ENCODE assay signal across 19 cellular contexts in the genomic region with DNA sequence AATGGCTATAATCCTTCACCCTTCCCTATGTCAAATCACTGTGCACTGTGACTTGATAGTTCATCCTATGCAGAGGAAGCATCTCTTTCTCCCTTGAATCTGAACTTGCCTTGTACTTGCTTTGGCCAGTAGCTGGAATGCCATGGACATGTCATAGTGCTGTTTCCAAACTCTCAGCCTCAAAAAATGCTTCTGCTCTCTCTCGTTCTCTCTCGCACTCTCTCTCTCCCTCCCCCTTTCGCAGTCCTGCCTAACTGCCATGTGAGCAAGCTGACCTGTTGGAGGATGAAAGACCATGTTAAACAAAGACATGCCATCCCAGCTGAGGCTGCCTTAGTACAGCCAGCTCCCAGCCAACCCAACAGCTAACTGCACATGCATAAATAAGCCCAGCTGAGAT.
A peak's percentile ranks its signal among the peaks of the same experiment; 100 is the strongest.
DNase-seq lines count a peak whose midpoint lies in the region; TF ChIP-seq lines count a peak whose summit lies in the region.
"Had no signal": no experiment of that assay in that cellular context is flagged by ENCODE, and none has a peak within 500 bp of the region (broad histone marks: within the 10 kb centered on the region; RNA-seq: fewer than 3 reads in every experiment).

No MANE protein-coding gene starts in this region.

- no peak overlapping the region for H4K8ac ChIP-seq in neuronal stem cell (ENCODE audit: low read depth, low read length)

- H3K27me3 Mint-ChIP-seq in HFFc6 (ENCODE audit: insufficient read depth): no peaks in the 10 kb centered on the region; the same call in 1 of the 2 replicates
- no peaks in the 10 kb centered on the region for H3K27me3 Mint-ChIP-seq in endodermal cell (ENCODE audit: insufficient read depth)
- H3K27me3 Mint-ChIP-seq in chondrocyte (ENCODE audit: low read depth): no peaks in the 10 kb centered on the region

- H3K9me3 Mint-ChIP-seq in HFFc6 (no peaks in the 10 kb centered on the region), endodermal cell (no peaks in the 10 kb centered on the region), chondrocyte (ENCODE audit: low read depth) (no peaks in the 10 kb centered on the region)

- no peak overlapping the region for H2BK5ac ChIP-seq in neuronal stem cell (ENCODE audit: low read length)

- H2BK12ac ChIP-seq in neuronal stem cell (ENCODE audit: low read length): no peak overlapping the region

- H3K27ac Mint-ChIP-seq in HFFc6: no peak overlapping the region
- H3K27ac Mint-ChIP-seq in endodermal cell: no peak overlapping the region
- H3K27ac Mint-ChIP-seq in chondrocyte (ENCODE audit: unreplicated experiment): no peak overlapping the region

- H3K36me3 Mint-ChIP-seq in HFFc6 (ENCODE audit: low read depth): no peaks in the 10 kb centered on the region
- no peaks in the 10 kb centered on the region for H3K36me3 Mint-ChIP-seq in endodermal cell (ENCODE audit: low read depth)
- no peaks in the 10 kb centered on the region for H3K36me3 Mint-ChIP-seq in chondrocyte (ENCODE audit: low read depth)

- H3K9me3 ChIP-seq in endodermal cell (ENCODE audit: control insufficient read depth, low read length) (no peaks in the 10 kb centered on the region), neuronal stem cell (replicated peaks in 1 of 2; ENCODE audit: control insufficient read depth in 2 of 2, insufficient read depth in 1 of 2, low read depth in 1 of 2, low read length in 2 of 2) (no peaks in the 10 kb centered on the region)
- H3K9me3 ChIP-seq: A549 had no signal

- H3K4me1 Mint-ChIP-seq in HFFc6 (ENCODE audit: low read depth): peaks cover 14% of the 10 kb centered on the region
- H3K4me1 Mint-ChIP-seq in endodermal cell: peaks cover 4% of the 10 kb centered on the region
- peaks cover 6% of the 10 kb centered on the region for H3K4me1 Mint-ChIP-seq in chondrocyte (ENCODE audit: low read depth)

- no peak overlapping the region for H2AK5ac ChIP-seq in neuronal stem cell (ENCODE audit: low read depth, low read length)

- no peaks in the 10 kb centered on the region for H3K79me1 ChIP-seq in neuronal stem cell (ENCODE audit: low read depth, low read length)

- H3K9ac ChIP-seq in endodermal cell (ENCODE audit: extremely low read depth, low read length, poor library complexity, severe bottlenecking) (no peak overlapping the region), neuronal stem cell (ENCODE audit: low read depth, low read length, poor library complexity) (no peak overlapping the region)

- no peak overlapping the region for H2BK15ac ChIP-seq in neuronal stem cell (ENCODE audit: low read length)

- H4K91ac ChIP-seq in neuronal stem cell (ENCODE audit: low read depth, low read length, poor library complexity): no peak overlapping the region

- no peaks in the 10 kb centered on the region for H3K27me3 ChIP-seq in endodermal cell (ENCODE audit: control insufficient read depth, insufficient read depth, low read length, poor library complexity, severe bottlenecking)
- no peaks in the 10 kb centered on the region for H3K27me3 ChIP-seq in neuronal stem cell (ENCODE audit: control insufficient read depth in 3 of 3, insufficient read depth in 3 of 3, low read depth in 1 of 3, low read length in 3 of 3)

- H3K36me3 ChIP-seq in endodermal cell (ENCODE audit: control insufficient read depth, insufficient read depth, low read length) (no peaks in the 10 kb centered on the region), neuronal stem cell (replicated peaks in 1 of 2; ENCODE audit: control insufficient read depth in 2 of 2, insufficient read depth in 2 of 2, low read length in 2 of 2) (no peaks in the 10 kb centered on the region)

- 73 to 83% methylated on average over 3 of the region's 3 CpGs for WGBS in endodermal cell (ENCODE audit: insufficient coverage in 1 of 2, insufficient read length in 1 of 2), 2 experiments
- WGBS in neuronal stem cell (ENCODE audit: extremely low coverage in 2 of 2, insufficient read length in 2 of 2, insufficient replicate concordance in 1 of 2), 2 donors: no CpG with 5 or more reads among the region's 3 CpGs

- H3K4me1 ChIP-seq in endodermal cell (ENCODE audit: control insufficient read depth, insufficient read depth, low read length): peaks cover 1% of the 10 kb centered on the region
- H3K4me1 ChIP-seq in neuronal stem cell (ENCODE audit: control insufficient read depth in 2 of 2, insufficient read depth in 1 of 2, low read depth in 1 of 2, low read length in 2 of 2): peaks cover 4 to 17% of the 10 kb centered on the region in 2 donors
- H3K4me1 ChIP-seq: A549 had no signal

- no peak overlapping the region for H2BK120ac ChIP-seq in neuronal stem cell (ENCODE audit: low read depth, low read length)

- no peak overlapping the region for H3K4me3 Mint-ChIP-seq in HFFc6
- H3K4me3 Mint-ChIP-seq in endodermal cell: no peak overlapping the region
- H3K4me3 Mint-ChIP-seq in chondrocyte (ENCODE audit: unreplicated experiment): no peak overlapping the region

- no peak overlapping the region for H3K4me2 ChIP-seq in neuronal stem cell (ENCODE audit: insufficient read depth, low read length, poor library complexity, severe bottlenecking)
- H3K4me2 ChIP-seq: A549 had no signal

- H3K23ac ChIP-seq in neuronal stem cell (ENCODE audit: low read depth, low read length, poor library complexity): no peak overlapping the region

- H3K4me3 ChIP-seq in AG10803 (ENCODE audit: low read length) (no peak overlapping the region), endodermal cell (ENCODE audit: low read length) (no peak overlapping the region), neuronal stem cell (ENCODE audit: low read length in 2 of 2) (no peak overlapping the region)
- H3K4me3 ChIP-seq: A549, SK-N-MC had no signal

- peak overlapping the region; percentile 46 for H2AFZ ChIP-seq in neuronal stem cell (ENCODE audit: low read length)

- DNase-seq in AG10803 (ENCODE audit: low read depth) (peak; percentile 26), HFFc6 (peak; percentile 21), endodermal cell (peak; percentile 42), neuronal stem cell (ENCODE audit: low spot score) (no peak), chondrocyte (ENCODE audit: low spot score) (no peak)
- no peak for DNase-seq in activated CD4-positive, CD25-positive, alpha-beta regulatory T cell (lab: John Stamatoyannopoulos, UW)
- DNase-seq in activated T-cell treated with anti-CD3 and anti-CD28 coated beads, Interleukin-2, amount 50 U/mL, for 48 hours: no peak
- DNase-seq: AML-193, DMS79 treated with DMSO at 0.1 percent for 48 hours, KBM-7, NCI-H1105, NCI-H187, NCI-H2107, NCI-H226, NCI-H524, SHP77 had no signal

- H3K4ac ChIP-seq in neuronal stem cell (ENCODE audit: low read length): no peak overlapping the region

- H3K27ac ChIP-seq in endodermal cell (ENCODE audit: low read depth, low read length) (no peak overlapping the region), neuronal stem cell (replicated peaks; ENCODE audit: low read length) (no peak overlapping the region)
- H3K27ac ChIP-seq: A549, C4-2B, SK-N-MC had no signal

- H3K14ac ChIP-seq in neuronal stem cell (ENCODE audit: low read length): no peak overlapping the region

- TF ChIP-seq CTCF in AG10803 (conservative IDR thresholded peaks at IDR 0.05; ENCODE audit: low read length): no peak
- no peak for TF ChIP-seq CTCF in HFFc6 (IDR thresholded peaks at IDR 0.05)
- no peak for TF ChIP-seq CTCF in endodermal cell (conservative IDR thresholded peaks at IDR 0.05)
- TF ChIP-seq CTCF in chondrocyte (IDR thresholded peaks at IDR 0.05): no peak

- H3K18ac ChIP-seq in neuronal stem cell (ENCODE audit: low read length): no peak overlapping the region

Comparison
In these comparisons a context has a peak if more than half of its experiments do, and no peak if none do; other contexts are left out.
1. DNase-seq: peak in AG10803 (single experiment), HFFc6 (single experiment) and endodermal cell (single experiment); none in neuronal stem cell (single experiment), activated CD4-positive, CD25-positive, alpha-beta regulatory T cell (0 of 4), chondrocyte (single experiment) and activated T-cell treated with anti-CD3 and anti-CD28 coated beads, Interleukin-2, amount 50 U/mL, for 48 hours (0 of 2).